Comparison of ENCODE assay signal across 17 cellular contexts in genomic region chr3:141952611-141953010, GRCh38.
"Had no signal": no experiment of that assay in that cellular context is flagged by ENCODE, and none has a peak within 500 bp of the region (broad histone marks: within the 10 kb centered on the region; RNA-seq: fewer than 3 reads in every experiment).

No MANE protein-coding gene starts in this region.

- H3K36me3 ChIP-seq: right atrium auricular region, transverse colon had no signal

- DNase-seq: activated CD4-positive, alpha-beta T cell treated with anti-CD3 and anti-CD28 coated beads, Interleukin-2, amount 50 U/mL, for 48 hours; activated effector memory CD4-positive, alpha-beta T cell treated with Interleukin-2 at 50 U/mL for 16 hours; activated T-cell treated with anti-CD3 and anti-CD28 coated beads, Interleukin-2, amount 50 U/mL, for 24 hours; erythroblast; midbrain; pancreas; stimulated activated CD4-positive, alpha-beta T cell treated with anti-CD3 and anti-CD28 coated beads, Interleukin-15, amount 100 ng/mL, for 24 hours; stimulated activated CD4-positive, alpha-beta T cell treated with anti-CD3 and anti-CD28 coated beads, Interleukin-4, amount 100 ng/mL, for 1 hour; stimulated activated naive CD4-positive, alpha-beta T cell; T-helper 9 cell; transverse colon had no signal

- H3K9me3 ChIP-seq: adrenal gland, pancreas, right atrium auricular region, transverse colon had no signal

- H3K4me3 ChIP-seq: adrenal gland, dorsolateral prefrontal cortex, hepatocyte, pancreas, right atrium auricular region, SK-N-MC, skin epidermis, transverse colon had no signal

- H2AFZ ChIP-seq: hepatocyte had no signal

- ATAC-seq: pancreas had no signal

- H3K79me2 ChIP-seq: hepatocyte had no signal

- FAIRE-seq: pancreas had no signal

- H3K27ac ChIP-seq: adrenal gland, dorsolateral prefrontal cortex, hepatocyte, pancreas, right atrium auricular region, SK-N-MC, transverse colon had no signal

- H3K4me2 ChIP-seq: hepatocyte had no signal

- H3K27me3 ChIP-seq: adrenal gland, dorsolateral prefrontal cortex, hepatocyte, pancreas, right atrium auricular region, transverse colon had no signal

- H3K4me1 ChIP-seq: pancreas, right atrium auricular region had no signal
